13 cellular contexts compared by ENCODE assay signal in the genomic region with DNA sequence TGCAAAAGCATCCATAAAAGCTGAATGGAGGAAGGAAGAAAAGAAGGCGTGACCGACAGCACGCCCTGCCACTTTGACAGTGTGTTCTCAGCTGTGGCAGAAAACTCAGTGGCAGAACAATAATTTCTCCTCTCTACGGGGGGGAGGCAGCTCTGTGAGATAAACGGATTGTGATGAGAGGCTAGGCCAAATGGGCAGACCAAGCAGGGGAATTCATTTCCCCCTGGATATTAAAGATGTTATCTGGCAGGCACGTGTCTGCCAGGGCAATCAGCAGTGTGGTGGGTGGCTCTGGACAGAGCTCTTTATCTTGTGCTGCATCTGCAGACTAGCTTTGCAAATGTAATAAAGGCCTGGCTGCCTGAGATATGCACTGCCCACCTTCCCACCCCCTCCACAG.
A peak's percentile ranks its signal among the peaks of the same experiment; 100 is the strongest.
DNase-seq lines count a peak whose midpoint lies in the region; ATAC-seq and TF ChIP-seq lines count a peak whose summit lies in the region.
"Had no signal": no experiment of that assay in that cellular context is flagged by ENCODE, and none has a peak within 500 bp of the region (broad histone marks: within the 10 kb centered on the region; RNA-seq: fewer than 3 reads in every experiment).

No MANE protein-coding gene starts in this region.

- H3K9me3 Mint-ChIP-seq in T-helper 1 cell treated with Interleukin-12 subunit alpha and Interleukin-12 subunit beta and Interleukin-4 antibody, amounts not matched to agents 30 μg/mL and 1 μg/mL, for 36 hours: no peaks in the 10 kb centered on the region
- H3K9me3 Mint-ChIP-seq in activated naive CD8-positive, alpha-beta T cell treated with anti-CD3 and anti-CD28 coated beads, Interleukin-2, amount 50 U/mL, for 24 hours: no peaks in the 10 kb centered on the region
- no peaks in the 10 kb centered on the region for H3K9me3 Mint-ChIP-seq in nephron progenitor cell

- no peak for ATAC-seq in activated naive CD8-positive, alpha-beta T cell treated with anti-CD3 and anti-CD28 coated beads, Interleukin-2, amount 50 U/mL, for 24 hours
- ATAC-seq: foreskin keratinocyte, Panc1 had no signal

- peaks cover 12% of the 10 kb centered on the region for H3K36me3 Mint-ChIP-seq in T-helper 1 cell treated with Interleukin-12 subunit alpha and Interleukin-12 subunit beta and Interleukin-4 antibody, amounts not matched to agents 30 μg/mL and 1 μg/mL, for 36 hours (ENCODE audit: low read depth)
- peaks cover 6% of the 10 kb centered on the region for H3K36me3 Mint-ChIP-seq in activated naive CD8-positive, alpha-beta T cell treated with anti-CD3 and anti-CD28 coated beads, Interleukin-2, amount 50 U/mL, for 24 hours (ENCODE audit: low read depth)
- H3K36me3 Mint-ChIP-seq in nephron progenitor cell (ENCODE audit: low read depth): no peaks in the 10 kb centered on the region

- H3K4me1 Mint-ChIP-seq in T-helper 1 cell treated with Interleukin-12 subunit alpha and Interleukin-12 subunit beta and Interleukin-4 antibody, amounts not matched to agents 30 μg/mL and 1 μg/mL, for 36 hours (ENCODE audit: low read depth): peaks cover 28% of the 10 kb centered on the region
- H3K4me1 Mint-ChIP-seq in activated naive CD8-positive, alpha-beta T cell treated with anti-CD3 and anti-CD28 coated beads, Interleukin-2, amount 50 U/mL, for 24 hours: peaks cover 31% of the 10 kb centered on the region
- peaks cover 56% of the 10 kb centered on the region for H3K4me1 Mint-ChIP-seq in nephron progenitor cell

- H3K4me3 Mint-ChIP-seq in T-helper 1 cell treated with Interleukin-12 subunit alpha and Interleukin-12 subunit beta and Interleukin-4 antibody, amounts not matched to agents 30 μg/mL and 1 μg/mL, for 36 hours: peak overlapping the region; percentile 52
- no peak overlapping the region for H3K4me3 Mint-ChIP-seq in activated naive CD8-positive, alpha-beta T cell treated with anti-CD3 and anti-CD28 coated beads, Interleukin-2, amount 50 U/mL, for 24 hours
- H3K4me3 Mint-ChIP-seq in nephron progenitor cell: peak overlapping the region; percentile 31

- DNase-seq in T-helper 1 cell (no peak), NCI-H345 (lab: John Stamatoyannopoulos, UW) (peak; percentile 48), nephron progenitor cell (no peak), anterior cingulate cortex (lab: John Stamatoyannopoulos, UW) (no peak), NCI-H1436 treated with DMSO at 0.1 percent for 48 hours (lab: John Stamatoyannopoulos, UW) (no peak), NCI-H446 (lab: John Stamatoyannopoulos, UW) (no peak)
- no peak for DNase-seq in activated naive CD8-positive, alpha-beta T cell treated with anti-CD3 and anti-CD28 coated beads, Interleukin-2, amount 50 U/mL, for 24 hours
- DNase-seq: foreskin keratinocyte, GDM1, NCI-H1694, ovary had no signal

- H3K27ac Mint-ChIP-seq in T-helper 1 cell treated with Interleukin-12 subunit alpha and Interleukin-12 subunit beta and Interleukin-4 antibody, amounts not matched to agents 30 μg/mL and 1 μg/mL, for 36 hours: peak overlapping the region; percentile 34
- H3K27ac Mint-ChIP-seq in activated naive CD8-positive, alpha-beta T cell treated with anti-CD3 and anti-CD28 coated beads, Interleukin-2, amount 50 U/mL, for 24 hours: peak overlapping the region; percentile 61
- peak overlapping the region; percentile 81 for H3K27ac Mint-ChIP-seq in nephron progenitor cell

- TF ChIP-seq CTCF in nephron progenitor cell (IDR thresholded peaks at IDR 0.05): no peak

- H3K27me3 Mint-ChIP-seq in T-helper 1 cell treated with Interleukin-12 subunit alpha and Interleukin-12 subunit beta and Interleukin-4 antibody, amounts not matched to agents 30 μg/mL and 1 μg/mL, for 36 hours (ENCODE audit: low read depth): no peaks in the 10 kb centered on the region
- H3K27me3 Mint-ChIP-seq in activated naive CD8-positive, alpha-beta T cell treated with anti-CD3 and anti-CD28 coated beads, Interleukin-2, amount 50 U/mL, for 24 hours: no peaks in the 10 kb centered on the region
- H3K27me3 Mint-ChIP-seq in nephron progenitor cell (ENCODE audit: low read depth, poor library complexity): no peaks in the 10 kb centered on the region
